1 cellular context compared by ENCODE assay signal in the genomic region with DNA sequence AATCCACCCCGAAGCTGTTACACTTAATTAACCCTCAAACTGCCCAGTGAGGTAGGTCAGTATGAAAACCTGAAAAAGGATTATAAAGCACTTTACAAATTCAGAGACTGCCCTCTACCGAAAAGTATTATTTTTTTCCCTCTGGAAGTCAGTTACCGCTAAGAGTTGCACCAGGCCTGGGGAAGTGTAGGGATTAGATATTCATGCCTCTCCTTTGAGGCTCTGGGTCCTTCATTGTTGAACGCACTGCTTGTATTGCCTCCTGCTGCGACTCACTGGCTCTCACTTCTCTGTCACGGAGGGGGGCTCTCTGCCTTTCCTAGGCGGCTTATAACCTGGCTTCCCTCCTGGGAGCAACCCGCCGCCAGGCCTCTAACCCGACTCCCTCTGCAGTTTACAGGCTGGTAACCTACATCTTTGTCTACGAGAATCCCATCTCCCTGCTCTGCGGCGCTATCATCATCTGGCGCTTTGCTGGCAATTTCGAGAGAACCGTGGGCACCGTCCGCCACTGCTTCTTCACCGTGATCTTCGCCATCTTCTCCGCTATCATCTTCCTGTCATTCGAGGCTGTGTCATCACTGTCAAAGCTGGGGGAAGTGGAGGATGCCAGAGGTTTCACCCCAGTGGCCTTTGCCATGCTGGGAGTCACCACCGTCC.
TF ChIP-seq lines count a peak whose summit lies in the region.

No MANE protein-coding gene starts in this region.

TF ChIP-seq in IMR-90, 13 proteins besides CTCF, POLR2A, EP300 and RAD21:
- TF ChIP-seq NFE2L2 (IDR thresholded peaks at IDR 0.05; ENCODE audit: low read depth, low read length): no peak
- TF ChIP-seq FOS (IDR thresholded peaks at IDR 0.05; ENCODE audit: low read depth, low read length): no peak
- TF ChIP-seq CHD1 (IDR thresholded peaks at IDR 0.05; ENCODE audit: low read depth, low read length): no peak
- no peak for TF ChIP-seq MAZ (IDR thresholded peaks at IDR 0.05; ENCODE audit: borderline replicate concordance, low read depth, low read length)
- no peak for TF ChIP-seq MAFK (IDR thresholded peaks at IDR 0.05; ENCODE audit: low read depth, low read length)
- TF ChIP-seq MXI1 (IDR thresholded peaks at IDR 0.05; ENCODE audit: borderline replicate concordance, low read depth, low read length): no peak
- TF ChIP-seq RCOR1 (IDR thresholded peaks at IDR 0.05; ENCODE audit: insufficient replicate concordance, low read length): no peak
- no peak for TF ChIP-seq CEBPB (IDR thresholded peaks at IDR 0.05; ENCODE audit: low read depth, low read length)
- TF ChIP-seq RFX5 (IDR thresholded peaks at IDR 0.05; ENCODE audit: low read depth, low read length): no peak
- TF ChIP-seq SMC3 (IDR thresholded peaks at IDR 0.05; ENCODE audit: low read depth, low read length): no peak
- no peak for TF ChIP-seq BHLHE40 (IDR thresholded peaks at IDR 0.05; ENCODE audit: low read depth, low read length)
- TF ChIP-seq, protein P1, sequence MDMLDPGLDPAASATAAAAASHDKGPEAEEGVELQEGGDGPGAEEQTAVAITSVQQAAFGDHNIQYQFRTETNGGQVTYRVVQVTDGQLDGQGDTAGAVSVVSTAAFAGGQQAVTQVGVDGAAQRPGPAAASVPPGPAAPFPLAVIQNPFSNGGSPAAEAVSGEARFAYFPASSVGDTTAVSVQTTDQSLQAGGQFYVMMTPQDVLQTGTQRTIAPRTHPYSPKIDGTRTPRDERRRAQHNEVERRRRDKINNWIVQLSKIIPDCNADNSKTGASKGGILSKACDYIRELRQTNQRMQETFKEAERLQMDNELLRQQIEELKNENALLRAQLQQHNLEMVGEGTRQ (IDR thresholded peaks at IDR 0.05; ENCODE audit: low read depth, low read length): no peak
- TF ChIP-seq, protein P2, sequence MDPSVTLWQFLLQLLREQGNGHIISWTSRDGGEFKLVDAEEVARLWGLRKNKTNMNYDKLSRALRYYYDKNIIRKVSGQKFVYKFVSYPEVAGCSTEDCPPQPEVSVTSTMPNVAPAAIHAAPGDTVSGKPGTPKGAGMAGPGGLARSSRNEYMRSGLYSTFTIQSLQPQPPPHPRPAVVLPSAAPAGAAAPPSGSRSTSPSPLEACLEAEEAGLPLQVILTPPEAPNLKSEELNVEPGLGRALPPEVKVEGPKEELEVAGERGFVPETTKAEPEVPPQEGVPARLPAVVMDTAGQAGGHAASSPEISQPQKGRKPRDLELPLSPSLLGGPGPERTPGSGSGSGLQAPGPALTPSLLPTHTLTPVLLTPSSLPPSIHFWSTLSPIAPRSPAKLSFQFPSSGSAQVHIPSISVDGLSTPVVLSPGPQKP (IDR thresholded peaks at IDR 0.05; ENCODE audit: borderline replicate concordance, low read depth, low read length): no peak
